In the genomic region with DNA sequence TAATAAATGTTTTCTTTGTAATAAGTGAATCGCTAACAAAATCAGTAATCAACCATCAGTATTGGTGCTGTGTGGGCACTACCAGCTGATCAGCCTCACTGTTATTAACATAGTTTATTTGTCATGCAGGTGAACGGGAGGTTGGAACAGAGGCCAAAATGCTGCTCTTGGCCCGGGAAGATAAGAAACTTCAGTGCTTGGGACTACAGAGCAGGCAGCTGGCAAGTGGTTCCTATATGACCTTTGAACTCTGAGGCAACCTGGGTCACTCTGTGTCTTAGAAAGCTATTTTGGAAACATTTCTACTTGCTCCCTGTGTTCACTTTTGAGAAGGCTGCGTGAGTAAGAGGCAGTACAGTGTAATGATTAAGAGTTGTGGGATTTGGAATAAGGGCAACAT, we compare ENCODE assay signal across 1 cellular context.
TF ChIP-seq lines count a peak whose summit lies in the region.

No MANE protein-coding gene starts in this region.

TF ChIP-seq in WTC11, 78 proteins besides CTCF, POLR2A, EP300 and RAD21 (continued from another document):
- TF ChIP-seq ATF2 (CRISPR knock-in tag; IDR thresholded peaks at IDR 0.05; ENCODE audit: borderline replicate concordance, low read depth) = no peak
- TF ChIP-seq, protein P1, sequence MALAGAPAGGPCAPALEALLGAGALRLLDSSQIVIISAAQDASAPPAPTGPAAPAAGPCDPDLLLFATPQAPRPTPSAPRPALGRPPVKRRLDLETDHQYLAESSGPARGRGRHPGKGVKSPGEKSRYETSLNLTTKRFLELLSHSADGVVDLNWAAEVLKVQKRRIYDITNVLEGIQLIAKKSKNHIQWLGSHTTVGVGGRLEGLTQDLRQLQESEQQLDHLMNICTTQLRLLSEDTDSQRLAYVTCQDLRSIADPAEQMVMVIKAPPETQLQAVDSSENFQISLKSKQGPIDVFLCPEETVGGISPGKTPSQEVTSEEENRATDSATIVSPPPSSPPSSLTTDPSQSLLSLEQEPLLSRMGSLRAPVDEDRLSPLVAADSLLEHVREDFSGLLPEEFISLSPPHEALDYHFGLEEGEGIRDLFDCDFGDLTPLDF (CRISPR knock-in tag; IDR thresholded peaks at IDR 0.05) = no peak
- TF ChIP-seq CREM (CRISPR knock-in tag; IDR thresholded peaks at IDR 0.05) = no peak
- no peak for TF ChIP-seq ZNF219 (CRISPR knock-in tag; IDR thresholded peaks at IDR 0.05; ENCODE audit: borderline replicate concordance)
- no peak for TF ChIP-seq USF1 (CRISPR knock-in tag; IDR thresholded peaks at IDR 0.05)
- no peak for TF ChIP-seq USF2 (CRISPR knock-in tag; IDR thresholded peaks at IDR 0.05)
- no peak for TF ChIP-seq GTF2I (CRISPR knock-in tag; conservative IDR thresholded peaks at IDR 0.05)
- no peak for TF ChIP-seq ZNF396 (CRISPR knock-in tag; IDR thresholded peaks at IDR 0.05; ENCODE audit: borderline replicate concordance)
